In genomic region chr7:2203551-2204300, GRCh38 we compare ENCODE assay signal across 11 cellular contexts. TPM values are rescaled to one million over a fixed set of nuclear protein-coding genes. Genes with fewer than 3 reads are reported as not detected.
A peak's percentile ranks its signal among the peaks of the same experiment; 100 is the strongest.
DNase-seq lines count a peak whose midpoint lies in the region; ATAC-seq, FAIRE-seq and TF ChIP-seq lines count a peak whose summit lies in the region.
"Had no signal": no experiment of that assay in that cellular context is flagged by ENCODE, and none has a peak within 500 bp of the region (broad histone marks: within the 10 kb centered on the region; RNA-seq: fewer than 3 reads in every experiment).

No MANE protein-coding gene starts in this region.

- H3K79me2 ChIP-seq in hepatocyte = no peaks in the 10 kb centered on the region

- H3K9me3 ChIP-seq in Panc1 (ENCODE audit: control insufficient read depth, insufficient read depth, low read depth, low read length) (no peaks in the 10 kb centered on the region), hepatocyte (ENCODE audit: low read depth) (no peaks in the 10 kb centered on the region)
- H3K9me3 ChIP-seq: ascending aorta had no signal

- H3K4me1 Mint-ChIP-seq in activated CD4-positive, alpha-beta T cell treated with anti-CD3 and anti-CD28 coated beads for 36 hours = no peaks in the 10 kb centered on the region

- no peak overlapping the region for H3K4me3 ChIP-seq in Panc1 (ENCODE audit: low read depth in 2 of 2, low read length in 2 of 2)
- H3K4me3 ChIP-seq in hepatocyte = no peak overlapping the region
- H3K4me3 ChIP-seq in retinal pigment epithelial cell (ENCODE audit: low read length) = no peak overlapping the region
- H3K4me3 ChIP-seq: ascending aorta had no signal

- H3K4me3 Mint-ChIP-seq in activated CD4-positive, alpha-beta T cell treated with anti-CD3 and anti-CD28 coated beads for 36 hours = no peak overlapping the region

- H4K20me1 ChIP-seq in hepatocyte (ENCODE audit: insufficient read depth, poor library complexity, severe bottlenecking) = no peaks in the 10 kb centered on the region

- ATAC-seq in Panc1 (0 out of 2 replicates have a peak, but pooled peaks have one; percentile 17), GM21723 (IDR thresholded peaks at IDR 0.05; ENCODE audit: unreplicated experiment) (no peak)
- no peak for ATAC-seq in activated CD4-positive, alpha-beta T cell treated with anti-CD3 and anti-CD28 coated beads for 36 hours

- DNase-seq in GM12892 (ENCODE audit: insufficient read length) (no peak), Panc1 (ENCODE audit: low read depth, low spot score) (no peak), hepatocyte (ENCODE audit: low spot score) (peak; percentile 43), retinal pigment epithelial cell (ENCODE audit: low read depth) (no peak), NCI-H524 (lab: John Stamatoyannopoulos, UW) (no peak), DMS53 (lab: John Stamatoyannopoulos, UW) (no peak)
- no peak for DNase-seq in activated CD4-positive, alpha-beta T cell treated with anti-CD3 and anti-CD28 coated beads for 36 hours
- DNase-seq: NCI-H187 treated with DMSO at 0.1 percent for 48 hours, occipital lobe had no signal

- no peak overlapping the region for H3K27ac Mint-ChIP-seq in activated CD4-positive, alpha-beta T cell treated with anti-CD3 and anti-CD28 coated beads for 36 hours

- no peak overlapping the region for H2AFZ ChIP-seq in hepatocyte

- no TSS peak for BruUV-seq in Panc1 (replicated peaks; lab: Mats Ljungman, UMichigan)

- H3K27me3 ChIP-seq in Panc1 (ENCODE audit: control insufficient read depth, insufficient read depth, low read length) (no peaks in the 10 kb centered on the region), hepatocyte (no peaks in the 10 kb centered on the region)
- H3K27me3 ChIP-seq: ascending aorta had no signal

- CTCF ChIA-PET in Panc1 (lab: Charles Lee) = interaction anchor here (0.6 to 0.7 kb wide), 2 partner anchors 12 to 502 kb away, joined by 3 read pairs; no protein-coding TSS in a partner anchor
- CTCF ChIA-PET in activated CD4-positive, alpha-beta T cell treated with anti-CD3 and anti-CD28 coated beads for 36 hours (lab: Charles Lee) = interaction anchor here (0.6 to 1.2 kb wide), 3 partner anchors 9 to 35 kb away, joined by 3 to 6 read pairs (median 4); partner anchors contain the start of gene MAD1L1

- TF ChIP-seq CTCF in Panc1 (IDR thresholded peaks at IDR 0.05) (no peak), hepatocyte (IDR thresholded peaks at IDR 0.05; ENCODE audit: poor library complexity) (peak; percentile 36), retinal pigment epithelial cell (conservative IDR thresholded peaks at IDR 0.05; ENCODE audit: low read depth, low read length) (peak; percentile 5)

- POLR2A ChIA-PET in Panc1 (lab: Charles Lee) = no interaction called here
- POLR2A ChIA-PET in activated CD4-positive, alpha-beta T cell treated with anti-CD3 and anti-CD28 coated beads for 36 hours (lab: Charles Lee) = no interaction called here

- peak; percentile 46 for FAIRE-seq in GM12892 (lab: Jason Lieb, UNC)

- 52% methylated on average over 15 of the region's 15 CpGs for WGBS in hepatocyte (ENCODE audit: low lambda C conversion rate, missing lambda C conversion rate)

- H3K9me3 Mint-ChIP-seq in activated CD4-positive, alpha-beta T cell treated with anti-CD3 and anti-CD28 coated beads for 36 hours (ENCODE audit: low read depth) = no peaks in the 10 kb centered on the region

- no peaks in the 10 kb centered on the region for H3K4me1 ChIP-seq in Panc1 (ENCODE audit: control insufficient read depth, insufficient read depth, low read length)
- peaks cover 25% of the 10 kb centered on the region for H3K4me1 ChIP-seq in hepatocyte (ENCODE audit: insufficient read depth)

- H3K9me2 ChIP-seq in hepatocyte (replicated peaks; ENCODE audit: insufficient read depth) = no peaks in the 10 kb centered on the region

- in situ Hi-C loops in Panc1 (cut with HindIII; ENCODE audit: low pct_unique_long_range_greater_than_20kb, low sequenced_read_pairs) = no loop called here

- H3K36me3 ChIP-seq in Panc1 (ENCODE audit: control insufficient read depth, insufficient read depth, low read length) = peaks cover 9% of the 10 kb centered on the region
- no peaks in the 10 kb centered on the region for H3K36me3 ChIP-seq in hepatocyte (replicated peaks; ENCODE audit: insufficient read depth, low read depth)

- peaks cover 8% of the 10 kb centered on the region for H3K36me3 Mint-ChIP-seq in activated CD4-positive, alpha-beta T cell treated with anti-CD3 and anti-CD28 coated beads for 36 hours (ENCODE audit: low read depth)

- H3K27ac ChIP-seq in Panc1 (ENCODE audit: low read length) = no peak overlapping the region
- H3K27ac ChIP-seq in hepatocyte = no peak overlapping the region
- H3K27ac ChIP-seq: ascending aorta had no signal

- intact Hi-C loops in Panc1 (cut with micrococcal nuclease; ENCODE audit: unreplicated experiment) = no loop called here
- intact Hi-C loops in activated CD4-positive, alpha-beta T cell treated with anti-CD3 and anti-CD28 coated beads for 36 hours (cut with DNase I, micrococcal nuclease) = no loop called here

- H3K27me3 Mint-ChIP-seq in activated CD4-positive, alpha-beta T cell treated with anti-CD3 and anti-CD28 coated beads for 36 hours = no peaks in the 10 kb centered on the region

- 0 out of 2 replicates have a peak, but pooled peaks have one; percentile 22 for TF ChIP-seq POLR2A in GM12892 (IDR thresholded peaks at IDR 0.05; ENCODE audit: low read depth, low read length)

- peak overlapping the region; percentile 34 for H3K4me2 ChIP-seq in hepatocyte

RNA-seq across cellular contexts. Expression of gene MAD1L1, which starts 29.0 kb away (rescaled TPM):
- 16.1 TPM for polyA plus RNA-seq in GM12892 (2012; ENCODE audit: missing spikeins)
- total RNA-seq in Panc1 (2021; ENCODE audit: unreplicated experiment) (70.8 TPM), hepatocyte (31.0 and 31.6 TPM in 2 replicates)
- 68.1 TPM for polyA plus RNA-seq in Panc1 (2012; ENCODE audit: insufficient read length)
- 30.7 TPM in 2 replicates for polyA plus RNA-seq in hepatocyte
- total RNA-seq in activated CD4-positive, alpha-beta T cell treated with anti-CD3 and anti-CD28 coated beads for 36 hours = 10 to 100 TPM; 50.2 to 61.7 TPM

RNA-seq across cellular contexts. Expression of gene MRM2, which starts 38.3 kb away (rescaled TPM):
- 45.2 TPM for polyA plus RNA-seq in GM12892 (2012; ENCODE audit: missing spikeins)
- total RNA-seq in Panc1 (2021; ENCODE audit: unreplicated experiment) (49.9 TPM), hepatocyte (14.8 and 17.9 TPM in 2 replicates)
- polyA plus RNA-seq in Panc1 (2012; ENCODE audit: insufficient read length) = 43.1 TPM
- polyA plus RNA-seq in hepatocyte = 27.5 and 31.3 TPM in 2 replicates
- 10 to 100 TPM; 28.7 to 32.1 TPM for total RNA-seq in activated CD4-positive, alpha-beta T cell treated with anti-CD3 and anti-CD28 coated beads for 36 hours

RNA-seq across cellular contexts. Expression of gene NUDT1, which starts 38.3 kb away (rescaled TPM):
- 39.5 TPM for polyA plus RNA-seq in GM12892 (2012; ENCODE audit: missing spikeins)
- total RNA-seq in Panc1 (2021; ENCODE audit: unreplicated experiment) = 92.6 TPM
- 114 TPM for polyA plus RNA-seq in Panc1 (2012; ENCODE audit: insufficient read length)
- 6.5 and 9.6 TPM in 2 replicates for total RNA-seq in hepatocyte
- 16.3 and 21.0 TPM in 2 replicates for polyA plus RNA-seq in hepatocyte
- 100 to 1,000 TPM in 1 of 2 experiments, 10 to 100 TPM in 1; 52.5 to 100 TPM for total RNA-seq in activated CD4-positive, alpha-beta T cell treated with anti-CD3 and anti-CD28 coated beads for 36 hours
